20 cellular contexts compared by ENCODE assay signal in genomic region chr17:27009087-27009486, GRCh38.
DNase-seq lines count a peak whose midpoint lies in the region; ATAC-seq and TF ChIP-seq lines count a peak whose summit lies in the region.
"Had no signal": no experiment of that assay in that cellular context is flagged by ENCODE, and none has a peak within 500 bp of the region (broad histone marks: within the 10 kb centered on the region; RNA-seq: fewer than 3 reads in every experiment).

No MANE protein-coding gene starts in this region.

- H3K4me3 ChIP-seq in PC-9, result no peak overlapping the region
- H3K4me3 ChIP-seq: A549, GM12878, GM23248, HAP-1 had no signal

- no peaks in the 10 kb centered on the region for H3K27me3 Mint-ChIP-seq in chondrocyte (ENCODE audit: low read depth)
- H3K27me3 Mint-ChIP-seq in natural killer cell (ENCODE audit: low read depth in 2 of 2), result no peaks in the 10 kb centered on the region
- H3K27me3 Mint-ChIP-seq: CD4-positive, alpha-beta T cell had no signal

- no peaks in the 10 kb centered on the region for H3F3A ChIP-seq in PC-9 (ENCODE audit: insufficient read depth, low read depth)

- intact Hi-C loops in PC-9 (cut with micrococcal nuclease; ENCODE audit: unreplicated experiment), result no loop called here
- intact Hi-C loops in natural killer cell (cut with micrococcal nuclease), result no loop called here

- no peak overlapping the region for H3K27ac ChIP-seq in PC-9
- H3K27ac ChIP-seq: 22Rv1, A549, C4-2B, GM23248 had no signal

- H3K36me3 Mint-ChIP-seq in chondrocyte (ENCODE audit: low read depth) (no peaks in the 10 kb centered on the region), natural killer cell (no peaks in the 10 kb centered on the region)
- H3K36me3 Mint-ChIP-seq: IgD-negative memory B cell had no signal

- H3K9me3 Mint-ChIP-seq in chondrocyte (ENCODE audit: low read depth) (peaks cover 36% of the 10 kb centered on the region), natural killer cell (peaks cover 3 to 5% of the 10 kb centered on the region in 2 donors)
- H3K9me3 Mint-ChIP-seq: CD4-positive, alpha-beta T cell; IgD-negative memory B cell had no signal

- H3K4me2 ChIP-seq in PC-9, result peak overlapping the region; percentile 34; the same call in 1 of the 2 replicates
- H3K4me2 ChIP-seq: A549 had no signal

- POLR2A ChIA-PET in PC-9 (lab: Charles Lee; ENCODE audit: unreplicated experiment), result no interaction called here
- POLR2A ChIA-PET in GM10248 (lab: Yijun Ruan, JAX), result no interaction called here

- H4K20me1 ChIP-seq in PC-9 (ENCODE audit: insufficient read depth), result no peaks in the 10 kb centered on the region

- H2AFZ ChIP-seq in PC-9, result no peak overlapping the region
- H2AFZ ChIP-seq: GM23248 had no signal

- BruUV-seq in PC-9 (replicated peaks; lab: Mats Ljungman, UMichigan), result no TSS peak

- ATAC-seq in natural killer cell, result no peak
- ATAC-seq in GM19397 (IDR thresholded peaks at IDR 0.05; ENCODE audit: unreplicated experiment), result no peak
- ATAC-seq: GM12878 had no signal

- H3K9me2 ChIP-seq in PC-9 (ENCODE audit: insufficient read depth), result no peaks in the 10 kb centered on the region

- H3K79me2 ChIP-seq in PC-9 (ENCODE audit: low read depth), result no peaks in the 10 kb centered on the region

- H3K27ac Mint-ChIP-seq in chondrocyte (ENCODE audit: unreplicated experiment), result no peak overlapping the region
- no peak overlapping the region for H3K27ac Mint-ChIP-seq in natural killer cell
- H3K27ac Mint-ChIP-seq: CD4-positive, alpha-beta T cell; IgD-negative memory B cell had no signal

- H3K9me3 ChIP-seq in PC-9 (ENCODE audit: insufficient read depth, low read depth), result no peaks in the 10 kb centered on the region
- H3K9me3 ChIP-seq: A549, Caco-2, HAP-1 had no signal

- CTCF ChIA-PET in PC-9 (lab: Charles Lee), result no interaction called here
- CTCF ChIA-PET in GM10248 (lab: Yijun Ruan, JAX), result no interaction called here

- DNase-seq in NCI-H2171 treated with DMSO at 0.1 percent for 48 hours (lab: John Stamatoyannopoulos, UW) (peak; percentile 5), NCI-H2171 (lab: John Stamatoyannopoulos, UW) (no peak), PC-9 (no peak), chondrocyte (ENCODE audit: low spot score) (peak; percentile 72), natural killer cell (no peak), GM10248 (ENCODE audit: extremely low spot score) (no peak)
- DNase-seq: AML-193; Caco-2; CD4-positive, alpha-beta T cell; DMS153; DMS79 treated with DMSO at 0.1 percent for 48 hours; GF-D8; GM23248 had no signal

- H3K4me3 Mint-ChIP-seq in chondrocyte (ENCODE audit: unreplicated experiment) (no peak overlapping the region), natural killer cell (no peak overlapping the region)
- H3K4me3 Mint-ChIP-seq: CD4-positive, alpha-beta T cell had no signal

- H3K36me3 ChIP-seq in PC-9 (ENCODE audit: low read depth), result no peaks in the 10 kb centered on the region
- H3K36me3 ChIP-seq: HAP-1 had no signal

- no peaks in the 10 kb centered on the region for H3K27me3 ChIP-seq in PC-9 (ENCODE audit: insufficient read depth, low read depth)

- H3K4me1 Mint-ChIP-seq in chondrocyte (ENCODE audit: low read depth) (no peaks in the 10 kb centered on the region), natural killer cell (no peaks in the 10 kb centered on the region)
- H3K4me1 Mint-ChIP-seq: IgD-negative memory B cell had no signal

- TF ChIP-seq CTCF in PC-9 (conservative IDR thresholded peaks at IDR 0.05) (no peak), chondrocyte (IDR thresholded peaks at IDR 0.05) (no peak), natural killer cell (IDR thresholded peaks at IDR 0.05) (no peak), GM10248 (IDR thresholded peaks at IDR 0.05; ENCODE audit: control extremely low read depth, extremely low read depth, low read depth, missing control alignments) (no peak)

- H3K4me1 ChIP-seq in PC-9 (replicated peaks; ENCODE audit: insufficient read depth), result no peaks in the 10 kb centered on the region
- H3K4me1 ChIP-seq: A549, Caco-2, HAP-1 had no signal

Comparison
In these comparisons a context has a peak if more than half of its experiments do, and no peak if none do; other contexts are left out.
1. DNase-seq: peak in NCI-H2171 treated with DMSO at 0.1 percent for 48 hours (single experiment) and chondrocyte (single experiment); none in NCI-H2171 (single experiment), PC-9 (0 of 2), natural killer cell (single experiment) and GM10248 (single experiment).